In genomic region chr3:149283401-149283800, GRCh38 we compare ENCODE assay signal across 29 cellular contexts. TPM values are rescaled to one million over a fixed set of nuclear protein-coding genes. Genes with fewer than 3 reads are reported as not detected.
"Had no signal": no experiment of that assay in that cellular context is flagged by ENCODE, and none has a peak within 500 bp of the region (broad histone marks: within the 10 kb centered on the region; RNA-seq: fewer than 3 reads in every experiment).

No MANE protein-coding gene starts in this region.

- ATAC-seq: activated naive CD4-positive, alpha-beta T cell treated with anti-CD3 and anti-CD28 coated beads, Interleukin-2, amount 50 U/mL, for 72 hours; activated T-cell treated with anti-CD3 and anti-CD28 coated beads, Interleukin-2, amount 50 U/mL, for 72 hours; effector memory CD8-positive, alpha-beta T cell; gastroesophageal sphincter; left cardiac atrium; naive thymus-derived CD8-positive, alpha-beta T cell had no signal

- H3K4me1 ChIP-seq: colonic mucosa, right atrium auricular region, tibial nerve had no signal

- H3K27me3 Mint-ChIP-seq: effector memory CD8-positive, alpha-beta T cell had no signal

- H3K4me3 ChIP-seq: cardiac muscle cell, colonic mucosa, gastroesophageal sphincter, hepatocyte, pancreas, right atrium auricular region, smooth muscle cell, tibial nerve had no signal

- H3K27ac Mint-ChIP-seq: activated naive CD4-positive, alpha-beta T cell treated with anti-CD3 and anti-CD28 coated beads, Interleukin-2, amount 50 U/mL, for 72 hours; activated T-cell treated with anti-CD3 and anti-CD28 coated beads, Interleukin-2, amount 50 U/mL, for 72 hours; effector memory CD8-positive, alpha-beta T cell; naive thymus-derived CD8-positive, alpha-beta T cell; T-helper 2 cell treated with Interferon-gamma antibody and Interleukin-4, amounts not matched to agents 5 μg/mL and 100 μg/mL, for 36 hours had no signal

- H3K9me3 Mint-ChIP-seq: activated naive CD4-positive, alpha-beta T cell treated with anti-CD3 and anti-CD28 coated beads, Interleukin-2, amount 50 U/mL, for 72 hours; activated T-cell treated with anti-CD3 and anti-CD28 coated beads, Interleukin-2, amount 50 U/mL, for 72 hours; effector memory CD8-positive, alpha-beta T cell; naive thymus-derived CD8-positive, alpha-beta T cell; T-helper 2 cell treated with Interferon-gamma antibody and Interleukin-4, amounts not matched to agents 5 μg/mL and 100 μg/mL, for 36 hours had no signal

- H3K36me3 Mint-ChIP-seq: activated naive CD4-positive, alpha-beta T cell treated with anti-CD3 and anti-CD28 coated beads, Interleukin-2, amount 50 U/mL, for 72 hours; naive thymus-derived CD8-positive, alpha-beta T cell had no signal

- DNase-seq: activated CD4-positive, alpha-beta T cell treated with anti-CD3 and anti-CD28 coated beads for 4 hours; activated CD4-positive, alpha-beta T cell treated with anti-CD3 and anti-CD28 coated beads, Interleukin-2, amount 50 U/mL, for 4 hours; activated naive CD4-positive, alpha-beta T cell; activated T-cell treated with anti-CD3 and anti-CD28 coated beads for 4 hours; activated T-cell treated with anti-CD3 and anti-CD28 coated beads, Interleukin-2, amount 50 U/mL, for 72 hours; anterior cingulate cortex; cerebellar nuclear complex; colonic mucosa; effector memory CD8-positive, alpha-beta T cell; left cardiac atrium; mammary epithelial cell; naive thymus-derived CD8-positive, alpha-beta T cell; nucleus accumbens; stimulated activated CD4-positive, alpha-beta T cell treated with anti-CD3 and anti-CD28 coated beads, Interleukin-15, amount 100 ng/mL, for 24 hours; stimulated activated CD4-positive, alpha-beta T cell treated with anti-CD3 and anti-CD28 coated beads, Interleukin-2, amount 100 ng/mL, for 24 hours; stimulated activated naive CD4-positive, alpha-beta T cell; T-helper 1 cell had no signal

- H3K36me3 ChIP-seq: cardiac muscle cell, colonic mucosa, gastroesophageal sphincter, pancreas, right atrium auricular region, tibial nerve had no signal

- H3K27ac ChIP-seq: cardiac muscle cell, colonic mucosa, gastroesophageal sphincter, hepatocyte, pancreas, right atrium auricular region, tibial nerve had no signal

- H3K4me1 Mint-ChIP-seq: naive thymus-derived CD8-positive, alpha-beta T cell; neural crest cell had no signal

- H3K9me3 ChIP-seq: colonic mucosa, gastroesophageal sphincter, pancreas, right atrium auricular region, tibial nerve had no signal

- H3K27me3 ChIP-seq: cardiac muscle cell, colonic mucosa, gastroesophageal sphincter, hepatocyte, pancreas, right atrium auricular region, tibial nerve had no signal

- H3K4me3 Mint-ChIP-seq: activated T-cell treated with anti-CD3 and anti-CD28 coated beads, Interleukin-2, amount 50 U/mL, for 72 hours; effector memory CD8-positive, alpha-beta T cell; naive thymus-derived CD8-positive, alpha-beta T cell; neural crest cell; T-helper 2 cell treated with Interferon-gamma antibody and Interleukin-4, amounts not matched to agents 5 μg/mL and 100 μg/mL, for 36 hours had no signal

RNA-seq across cellular contexts. Expression of gene TM4SF18, which starts 50.0 kb away (rescaled TPM):
- total RNA-seq: activated naive CD4-positive, alpha-beta T cell treated with anti-CD3 and anti-CD28 coated beads, Interleukin-2, amount 50 U/mL, for 72 hours; activated T-cell treated with anti-CD3 and anti-CD28 coated beads, Interleukin-2, amount 50 U/mL, for 72 hours; fibroblast of lung; fibroblast of villous mesenchyme; mammary epithelial cell; naive thymus-derived CD8-positive, alpha-beta T cell; neural crest cell had no signal
